1 cellular context compared by ENCODE assay signal in genomic region chr2:120470041-120470716, GRCh38.
A peak's percentile ranks its signal among the peaks of the same experiment; 100 is the strongest.
TF ChIP-seq lines count a peak whose summit lies in the region.

No MANE protein-coding gene starts in this region.

TF ChIP-seq in HepG2, 621 proteins besides CTCF, POLR2A, EP300 and RAD21 (continued from another document and continues in another):
- TF ChIP-seq ZNF576 (CRISPR knock-in tag; IDR thresholded peaks at IDR 0.05) (no peak), ZNF530 (CRISPR knock-in tag; IDR thresholded peaks at IDR 0.05; ENCODE audit: low read depth) (no peak), ZNF629 (CRISPR knock-in tag; conservative IDR thresholded peaks at IDR 0.05) (peak; percentile 54; the same call in 1 of the 2 replicates), ZMYM4 (CRISPR knock-in tag; IDR thresholded peaks at IDR 0.05) (no peak), KAT2B (IDR thresholded peaks at IDR 0.05; ENCODE audit: borderline replicate concordance, low read depth, low read length) (no peak), KLF11 (CRISPR knock-in tag; IDR thresholded peaks at IDR 0.05) (peak; percentile 64; the same call in 1 of the 2 replicates), KAT8 (CRISPR knock-in tag; IDR thresholded peaks at IDR 0.05) (peak; percentile 77; the same call in 1 of the 2 replicates), AKNA (CRISPR knock-in tag; IDR thresholded peaks at IDR 0.05; ENCODE audit: borderline replicate concordance) (no peak), MAFK (conservative IDR thresholded peaks at IDR 0.05 in 1 of 2, IDR thresholded peaks at IDR 0.05 in 1 of 2; ENCODE audit: low read length in 2 of 2) (no peak), ZNF512 (CRISPR knock-in tag; IDR thresholded peaks at IDR 0.05) (no peak), SOX5 (CRISPR knock-in tag; IDR thresholded peaks at IDR 0.05; ENCODE audit: borderline replicate concordance) (peak; percentile 95; the same call in 1 of the 2 replicates), NKX3-1 (CRISPR knock-in tag; IDR thresholded peaks at IDR 0.05) (0 out of 2 replicates have a peak, but pooled peaks have one; percentile 67), ZNF674 (CRISPR knock-in tag; IDR thresholded peaks at IDR 0.05; ENCODE audit: low read depth) (no peak), ZNF713 (CRISPR knock-in tag; IDR thresholded peaks at IDR 0.05) (0 out of 2 replicates have a peak, but pooled peaks have one; percentile 49), ZBTB39 (CRISPR knock-in tag; IDR thresholded peaks at IDR 0.05) (no peak), ZNF362 (CRISPR knock-in tag; IDR thresholded peaks at IDR 0.05; ENCODE audit: borderline replicate concordance) (peak; percentile 47; the same call in 1 of the 2 replicates), ONECUT2 (CRISPR knock-in tag; IDR thresholded peaks at IDR 0.05) (no peak), MLX (CRISPR knock-in tag; IDR thresholded peaks at IDR 0.05) (peak; percentile 97), EHMT2 (IDR thresholded peaks at IDR 0.05; ENCODE audit: borderline replicate concordance, low read depth, low read length) (no peak), IKZF4 (CRISPR knock-in tag; IDR thresholded peaks at IDR 0.05; ENCODE audit: borderline replicate concordance, low read depth, not compliant biosample characterization) (no peak), BRCA1 (CRISPR knock-in tag; IDR thresholded peaks at IDR 0.05) (no peak), MEIS1 (CRISPR knock-in tag; IDR thresholded peaks at IDR 0.05; ENCODE audit: borderline replicate concordance) (no peak), ARID2 (CRISPR knock-in tag; IDR thresholded peaks at IDR 0.05; ENCODE audit: borderline replicate concordance) (peak; percentile 82; the same call in 1 of the 2 replicates), TMF1 (CRISPR knock-in tag; IDR thresholded peaks at IDR 0.05; ENCODE audit: low read depth) (no peak), POLR2G (IDR thresholded peaks at IDR 0.05; ENCODE audit: low read depth, low read length) (peak; percentile 55), ETS1 (CRISPR knock-in tag; IDR thresholded peaks at IDR 0.05) (no peak), FIP1L1 (IDR thresholded peaks at IDR 0.05; ENCODE audit: borderline replicate concordance, insufficient read depth, low read depth, low read length) (no peak), REPIN1 (CRISPR knock-in tag; IDR thresholded peaks at IDR 0.05; ENCODE audit: borderline replicate concordance, low read depth) (peak; percentile 70; the same call in 1 of the 2 replicates), ZC3H13 (CRISPR knock-in tag; IDR thresholded peaks at IDR 0.05) (no peak), ZNF777 (CRISPR knock-in tag; IDR thresholded peaks at IDR 0.05) (no peak), ZNF580 (CRISPR knock-in tag; IDR thresholded peaks at IDR 0.05; ENCODE audit: borderline replicate concordance, low read depth) (peak; percentile 92; the same call in 1 of the 2 replicates), ZFYVE20 (CRISPR knock-in tag; IDR thresholded peaks at IDR 0.05; ENCODE audit: borderline replicate concordance, low read depth) (no peak), CENPX (CRISPR knock-in tag; IDR thresholded peaks at IDR 0.05) (no peak), MAFF (IDR thresholded peaks at IDR 0.05; ENCODE audit: low read depth, low read length) (no peak), MXI1 (IDR thresholded peaks at IDR 0.05; ENCODE audit: borderline replicate concordance, low read depth, low read length) (no peak), ZNF800 (CRISPR knock-in tag; IDR thresholded peaks at IDR 0.05) (0 out of 2 replicates have a peak, but pooled peaks have one; percentile 24), WIZ (CRISPR knock-in tag; IDR thresholded peaks at IDR 0.05) (no peak), ETV6 (CRISPR knock-in tag; conservative IDR thresholded peaks at IDR 0.05) (no peak), ATF7 (IDR thresholded peaks at IDR 0.05) (no peak), ATF7 (CRISPR knock-in tag; IDR thresholded peaks at IDR 0.05) (peak; percentile 92), THAP8 (CRISPR knock-in tag; IDR thresholded peaks at IDR 0.05; ENCODE audit: borderline replicate concordance) (no peak), MYNN (CRISPR knock-in tag; IDR thresholded peaks at IDR 0.05; ENCODE audit: low read depth) (no peak), CAMTA2 (CRISPR knock-in tag; IDR thresholded peaks at IDR 0.05; ENCODE audit: borderline replicate concordance) (no peak), BCLAF1 (IDR thresholded peaks at IDR 0.05) (no peak), ESRRA (CRISPR knock-in tag; IDR thresholded peaks at IDR 0.05; ENCODE audit: low read depth) (peak; percentile 33; the same call in 1 of the 2 replicates)
